Comparison of ENCODE assay signal across 1 cellular context in the genomic region with DNA sequence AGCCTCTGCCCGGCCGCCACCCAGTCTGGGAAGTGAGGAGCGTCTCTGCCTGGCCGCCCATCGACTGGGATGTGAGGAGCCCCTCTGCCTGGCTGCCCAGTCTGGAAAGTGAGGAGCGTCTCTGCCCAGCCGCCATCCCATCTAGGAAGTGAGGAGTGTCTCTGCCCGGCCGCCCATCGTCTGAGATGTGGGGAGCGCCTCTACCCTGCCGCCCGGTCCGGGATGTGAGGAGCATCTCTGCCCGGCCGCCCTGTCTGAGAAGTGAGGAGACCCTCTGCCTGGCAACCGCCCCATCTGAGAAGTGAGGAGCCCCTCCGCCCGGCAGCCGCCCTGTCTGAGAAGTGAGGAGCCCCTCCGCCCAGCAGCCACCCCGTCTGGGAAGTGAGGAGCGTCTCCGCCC. TPM values are rescaled to one million over a fixed set of nuclear protein-coding genes. Genes with fewer than 3 reads are reported as not detected.
"Had no signal": no experiment of that assay in that cellular context is flagged by ENCODE, and none has a peak within 500 bp of the region (broad histone marks: within the 10 kb centered on the region; RNA-seq: fewer than 3 reads in every experiment).

No MANE protein-coding gene starts in this region.

RNA-seq across cellular contexts. Expression of a gene that starts 20.0 kb away (rescaled TPM):
- total RNA-seq: OCI-LY7 had no signal

RNA-seq across cellular contexts. Expression of a gene that starts 43.6 kb away (rescaled TPM):
- total RNA-seq: OCI-LY7 had no signal
